Comparison of ENCODE assay signal across 18 cellular contexts in genomic region chr2:153971914-153972313, GRCh38.
"Had no signal": no experiment of that assay in that cellular context is flagged by ENCODE, and none has a peak within 500 bp of the region (broad histone marks: within the 10 kb centered on the region; RNA-seq: fewer than 3 reads in every experiment).

No MANE protein-coding gene starts in this region.

- H3K9me3 ChIP-seq: colonic mucosa, pancreas, thoracic aorta, transverse colon had no signal

- H3K4me1 Mint-ChIP-seq: naive thymus-derived CD8-positive, alpha-beta T cell had no signal

- H3K4me3 ChIP-seq: colonic mucosa, hepatocyte, pancreas, stomach, thoracic aorta, transverse colon had no signal

- H3K27ac ChIP-seq: colonic mucosa, hepatocyte, pancreas, stomach, thoracic aorta, transverse colon had no signal

- H3K36me3 ChIP-seq: colonic mucosa, pancreas, stomach, thoracic aorta, transverse colon had no signal

- ATAC-seq: naive thymus-derived CD8-positive, alpha-beta T cell; pancreas; right cardiac atrium had no signal

- H3K4me3 Mint-ChIP-seq: naive thymus-derived CD8-positive, alpha-beta T cell had no signal

- FAIRE-seq: pancreas, small intestine had no signal

- H3K27me3 ChIP-seq: colonic mucosa, hepatocyte, pancreas, stomach, transverse colon had no signal

- DNase-seq: colonic mucosa; effector CD4-positive, alpha-beta T cell; foreskin melanocyte; head of caudate nucleus; kidney glomerular epithelial cell; naive thymus-derived CD8-positive, alpha-beta T cell; nucleus accumbens; pancreas; right cardiac atrium; small intestine; stimulated activated CD4-positive, alpha-beta T cell treated with anti-CD3 and anti-CD28 coated beads, Interleukin-12 subunit alpha, Interleukin-12 subunit beta, amount 100 ng/mL, for 4 hours; stimulated activated naive CD4-positive, alpha-beta T cell; stomach; substantia nigra; transverse colon had no signal

- H2AFZ ChIP-seq: hepatocyte had no signal

- H3K27me3 Mint-ChIP-seq: naive thymus-derived CD8-positive, alpha-beta T cell; progenitor cell of endocrine pancreas had no signal

- H3K4me1 ChIP-seq: colonic mucosa, pancreas, stomach, transverse colon had no signal

- H3K4me2 ChIP-seq: hepatocyte had no signal

- H3K27ac Mint-ChIP-seq: naive thymus-derived CD8-positive, alpha-beta T cell; progenitor cell of endocrine pancreas had no signal

- H3K79me2 ChIP-seq: hepatocyte had no signal

- H3K36me3 Mint-ChIP-seq: naive thymus-derived CD8-positive, alpha-beta T cell had no signal
